38 cellular contexts compared by ENCODE assay signal in the genomic region with DNA sequence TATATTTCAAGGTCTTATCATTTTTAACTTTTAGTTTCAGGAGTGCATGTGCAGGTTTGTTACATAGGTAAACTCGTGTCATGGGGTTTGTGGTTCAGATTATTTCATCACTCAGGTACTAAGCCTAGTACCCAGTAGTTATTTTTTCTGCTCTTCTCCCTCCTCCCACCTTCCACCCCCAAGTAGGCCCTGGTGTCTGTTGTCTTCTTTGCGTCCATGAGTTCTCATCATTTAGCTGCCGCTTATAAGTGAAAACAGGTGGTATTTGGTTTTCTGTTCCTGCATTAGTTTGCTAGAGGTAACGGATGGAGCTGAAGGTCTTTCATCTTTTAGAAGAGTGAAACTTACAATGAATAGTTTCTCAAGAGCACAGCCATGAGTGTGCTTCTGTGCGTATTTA. TPM values are rescaled to one million over a fixed set of nuclear protein-coding genes. Genes with fewer than 3 reads are reported as not detected.
"Had no signal": no experiment of that assay in that cellular context is flagged by ENCODE, and none has a peak within 500 bp of the region (broad histone marks: within the 10 kb centered on the region; RNA-seq: fewer than 3 reads in every experiment).

No MANE protein-coding gene starts in this region.

- FAIRE-seq: astrocyte, bronchial epithelial cell had no signal

- H3K36me3 ChIP-seq: adrenal gland, ascending aorta, brain microvascular endothelial cell, breast epithelium, cardiac muscle cell had no signal

- DNase-seq: activated effector memory CD4-positive, alpha-beta T cell treated with anti-CD3 and anti-CD28 coated beads, Interleukin-2, amount 50 U/mL, for 16 hours; activated effector memory CD4-positive, alpha-beta T cell treated with Interleukin-2 at 50 U/mL for 16 hours; activated gamma-delta T cell; activated gamma-delta T cell treated with Interleukin-2 at 50 U/mL for 16 hours; activated naive CD4-positive, alpha-beta T cell; activated naive CD4-positive, alpha-beta T cell treated with anti-CD3 and anti-CD28 coated beads for 36 hours; activated naive CD4-positive, alpha-beta T cell treated with anti-CD3 and anti-CD28 coated beads, Interleukin-2, amount 10 ng/mL, durations not matched to agents 7 days and 5 days; activated naive CD4-positive, alpha-beta T cell treated with anti-CD3 and anti-CD28 coated beads, Interleukin-2, amount 50 U/mL, for 16 hours; activated naive CD4-positive, alpha-beta T cell treated with Interleukin-2 at 50 U/mL for 16 hours; activated naive CD8-positive, alpha-beta T cell treated with anti-CD3 and anti-CD28 coated beads for 36 hours; activated naive CD8-positive, alpha-beta T cell treated with anti-CD3 and anti-CD28 coated beads, Interleukin-2, amount 10 ng/mL, durations not matched to agents 7 days and 5 days; activated naive CD8-positive, alpha-beta T cell treated with anti-CD3 and anti-CD28 coated beads, Interleukin-2, amount 50 U/mL, for 24 hours; activated T-cell treated with anti-CD3 and anti-CD28 coated beads, Interleukin-2, amount 50 U/mL, for 24 hours; activated T-cell treated with anti-CD3 and anti-CD28 coated beads, Interleukin-2, amount 50 U/mL, for 4 hours; activated T-cell treated with anti-CD3 and anti-CD28 coated beads, Interleukin-2, amount 50 U/mL, for 48 hours; activated T-cell treated with anti-CD3 and anti-CD28 coated beads, Interleukin-2, amount 50 U/mL, for 72 hours; adrenal gland; amniotic stem cell; amygdala; anterior cingulate cortex; aorta; body of pancreas; brain microvascular endothelial cell; caudate nucleus; central memory CD4-positive, alpha-beta T cell; cerebellar nuclear complex had no signal

- ATAC-seq: activated naive CD4-positive, alpha-beta T cell treated with anti-CD3 and anti-CD28 coated beads, Interleukin-2, amount 50 U/mL, for 72 hours; activated naive CD8-positive, alpha-beta T cell treated with anti-CD3 and anti-CD28 coated beads, Interleukin-2, amount 50 U/mL, for 24 hours; activated T-cell treated with anti-CD3 and anti-CD28 coated beads, Interleukin-2, amount 50 U/mL, for 4 hours; activated T-cell treated with anti-CD3 and anti-CD28 coated beads, Interleukin-2, amount 50 U/mL, for 72 hours; activated T-helper 17 cell treated with anti-CD3 and anti-CD28 coated beads, Interleukin-2, amount 50 U/mL, for 72 hours; body of pancreas had no signal

- H3K9me3 ChIP-seq: adrenal gland, ascending aorta, body of pancreas, breast epithelium had no signal

- H3K4me1 ChIP-seq: adrenal gland, ascending aorta, body of pancreas, breast epithelium had no signal

- H3K27ac ChIP-seq: adrenal gland, ascending aorta, body of pancreas, brain microvascular endothelial cell, breast epithelium, cardiac muscle cell had no signal

- H3K27me3 ChIP-seq: adrenal gland, ascending aorta, brain microvascular endothelial cell, cardiac muscle cell had no signal

- H3K4me3 ChIP-seq: adrenal gland, ascending aorta, body of pancreas, breast epithelium, cardiac muscle cell had no signal

RNA-seq across cellular contexts. Expression of a gene that starts 24.4 kb away (rescaled TPM):
- total RNA-seq: activated naive CD4-positive, alpha-beta T cell treated with anti-CD3 and anti-CD28 coated beads for 36 hours; activated naive CD4-positive, alpha-beta T cell treated with anti-CD3 and anti-CD28 coated beads, Interleukin-2, amount 50 U/mL, for 72 hours; activated naive CD8-positive, alpha-beta T cell treated with anti-CD3 and anti-CD28 coated beads for 36 hours; activated naive CD8-positive, alpha-beta T cell treated with anti-CD3 and anti-CD28 coated beads, Interleukin-2, amount 10 ng/mL, durations not matched to agents 7 days and 5 days; activated T-cell treated with anti-CD3 and anti-CD28 coated beads, Interleukin-2, amount 50 U/mL, for 4 hours; activated T-cell treated with anti-CD3 and anti-CD28 coated beads, Interleukin-2, amount 50 U/mL, for 72 hours; activated T-helper 1 cell treated with anti-CD3 and anti-CD28 coated beads, Interleukin-12 subunit alpha, Interleukin-12 subunit beta, Interleukin-2, Interleukin-4 antibody, amounts not matched to agents 30 ng/mL and 10 ng/mL and 1 ng/mL, durations not matched to agents 14 hours and 24 hours and 36 hours; activated T-helper 17 cell treated with anti-CD3 and anti-CD28 coated beads, Interleukin-2, amount 50 U/mL, for 72 hours; activated T-helper 2 cell treated with anti-CD3 and anti-CD28 coated beads, Interferon-gamma antibody, Interleukin-2, Interleukin-4, amounts not matched to agents 10 μg/mL and 5 μg/mL and 100 μg/mL, durations not matched to agents 14 hours and 24 hours and 36 hours; aorta; ascending aorta; astrocyte; body of pancreas; bronchial epithelial cell; cardiac muscle cell; cardiac septum; chondrocyte had no signal
- polyA plus RNA-seq: adipose tissue, aorta, cardiac muscle cell had no signal
